2 cellular contexts compared by ENCODE assay signal in the genomic region with DNA sequence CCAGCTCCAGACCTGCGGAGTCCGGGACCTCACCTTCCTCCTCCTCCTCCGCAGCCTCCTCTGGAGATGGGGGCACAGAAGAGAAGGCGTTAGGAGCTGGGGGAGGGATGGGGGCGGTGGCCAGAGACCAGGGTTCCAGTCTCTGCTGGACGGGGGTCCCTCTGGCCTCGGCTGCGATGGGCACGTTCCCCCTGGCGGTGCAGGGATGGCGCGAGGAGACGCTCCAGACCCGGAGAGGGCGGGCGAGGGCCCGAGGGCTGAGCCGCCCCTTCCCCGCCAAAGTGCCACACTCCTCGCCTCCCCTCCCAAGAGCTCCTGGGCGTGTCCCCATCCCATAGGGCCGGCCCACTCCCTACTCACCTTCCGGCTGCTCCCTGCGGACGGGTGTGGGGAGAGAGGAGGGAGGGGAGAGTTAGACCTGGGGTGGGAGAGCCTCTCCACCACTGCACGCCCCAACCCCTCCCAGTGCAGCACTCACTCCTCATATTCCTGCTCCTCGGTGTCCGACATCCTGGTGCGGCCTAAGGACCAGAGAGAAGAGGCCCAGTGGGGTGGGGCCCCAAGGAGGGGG.
TF ChIP-seq lines count a peak whose summit lies in the region.

No MANE protein-coding gene starts in this region.

TF ChIP-seq in A549, 52 proteins besides CTCF, POLR2A, EP300 and RAD21 (continued from another document):
- TF ChIP-seq, protein P1, sequence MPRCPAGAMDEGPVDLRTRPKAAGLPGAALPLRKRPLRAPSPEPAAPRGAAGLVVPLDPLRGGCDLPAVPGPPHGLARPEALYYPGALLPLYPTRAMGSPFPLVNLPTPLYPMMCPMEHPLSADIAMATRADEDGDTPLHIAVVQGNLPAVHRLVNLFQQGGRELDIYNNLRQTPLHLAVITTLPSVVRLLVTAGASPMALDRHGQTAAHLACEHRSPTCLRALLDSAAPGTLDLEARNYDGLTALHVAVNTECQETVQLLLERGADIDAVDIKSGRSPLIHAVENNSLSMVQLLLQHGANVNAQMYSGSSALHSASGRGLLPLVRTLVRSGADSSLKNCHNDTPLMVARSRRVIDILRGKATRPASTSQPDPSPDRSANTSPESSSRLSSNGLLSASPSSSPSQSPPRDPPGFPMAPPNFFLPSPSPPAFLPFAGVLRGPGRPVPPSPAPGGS (IDR thresholded peaks at IDR 0.05), result peak; percentile 45; the same call in 1 of the 3 replicates
- no peak for TF ChIP-seq RFX5 (IDR thresholded peaks at IDR 0.05)
- TF ChIP-seq GATA3 (IDR thresholded peaks at IDR 0.05; ENCODE audit: borderline replicate concordance), result no peak
- TF ChIP-seq JUN (IDR thresholded peaks at IDR 0.05), result peak in 1 of 2 experiments; percentile 57; a peak in 2 of 5 replicates

TF ChIP-seq in HEK293, 187 proteins besides CTCF, POLR2A, EP300 and RAD21 (continues in another document):
- TF ChIP-seq, protein P2, sequence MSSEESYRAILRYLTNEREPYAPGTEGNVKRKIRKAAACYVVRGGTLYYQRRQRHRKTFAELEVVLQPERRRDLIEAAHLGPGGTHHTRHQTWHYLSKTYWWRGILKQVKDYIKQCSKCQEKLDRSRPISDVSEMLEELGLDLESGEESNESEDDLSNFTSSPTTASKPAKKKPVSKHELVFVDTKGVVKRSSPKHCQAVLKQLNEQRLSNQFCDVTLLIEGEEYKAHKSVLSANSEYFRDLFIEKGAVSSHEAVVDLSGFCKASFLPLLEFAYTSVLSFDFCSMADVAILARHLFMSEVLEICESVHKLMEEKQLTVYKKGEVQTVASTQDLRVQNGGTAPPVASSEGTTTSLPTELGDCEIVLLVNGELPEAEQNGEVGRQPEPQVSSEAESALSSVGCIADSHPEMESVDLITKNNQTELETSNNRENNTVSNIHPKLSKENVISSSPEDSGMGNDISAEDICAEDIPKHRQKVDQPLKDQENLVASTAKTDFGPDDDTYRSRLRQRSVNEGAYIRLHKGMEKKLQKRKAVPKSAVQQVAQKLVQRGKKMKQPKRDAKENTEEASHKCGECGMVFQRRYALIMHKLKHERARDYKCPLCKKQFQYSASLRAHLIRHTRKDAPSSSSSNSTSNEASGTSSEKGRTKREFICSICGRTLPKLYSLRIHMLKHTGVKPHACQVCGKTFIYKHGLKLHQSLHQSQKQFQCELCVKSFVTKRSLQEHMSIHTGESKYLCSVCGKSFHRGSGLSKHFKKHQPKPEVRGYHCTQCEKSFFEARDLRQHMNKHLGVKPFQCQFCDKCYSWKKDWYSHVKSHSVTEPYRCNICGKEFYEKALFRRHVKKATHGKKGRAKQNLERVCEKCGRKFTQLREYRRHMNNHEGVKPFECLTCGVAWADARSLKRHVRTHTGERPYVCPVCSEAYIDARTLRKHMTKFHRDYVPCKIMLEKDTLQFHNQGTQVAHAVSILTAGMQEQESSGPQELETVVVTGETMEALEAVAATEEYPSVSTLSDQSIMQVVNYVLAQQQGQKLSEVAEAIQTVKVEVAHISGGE (tag by site-specific recombination; conservative IDR thresholded peaks at IDR 0.05; ENCODE audit: low read depth), result 0 out of 2 replicates have a peak, but pooled peaks have one; percentile 56
- TF ChIP-seq, protein P3, sequence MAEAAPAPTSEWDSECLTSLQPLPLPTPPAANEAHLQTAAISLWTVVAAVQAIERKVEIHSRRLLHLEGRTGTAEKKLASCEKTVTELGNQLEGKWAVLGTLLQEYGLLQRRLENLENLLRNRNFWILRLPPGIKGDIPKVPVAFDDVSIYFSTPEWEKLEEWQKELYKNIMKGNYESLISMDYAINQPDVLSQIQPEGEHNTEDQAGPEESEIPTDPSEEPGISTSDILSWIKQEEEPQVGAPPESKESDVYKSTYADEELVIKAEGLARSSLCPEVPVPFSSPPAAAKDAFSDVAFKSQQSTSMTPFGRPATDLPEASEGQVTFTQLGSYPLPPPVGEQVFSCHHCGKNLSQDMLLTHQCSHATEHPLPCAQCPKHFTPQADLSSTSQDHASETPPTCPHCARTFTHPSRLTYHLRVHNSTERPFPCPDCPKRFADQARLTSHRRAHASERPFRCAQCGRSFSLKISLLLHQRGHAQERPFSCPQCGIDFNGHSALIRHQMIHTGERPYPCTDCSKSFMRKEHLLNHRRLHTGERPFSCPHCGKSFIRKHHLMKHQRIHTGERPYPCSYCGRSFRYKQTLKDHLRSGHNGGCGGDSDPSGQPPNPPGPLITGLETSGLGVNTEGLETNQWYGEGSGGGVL (tag by site-specific recombination; IDR thresholded peaks at IDR 0.05), result peak; percentile 99
- no peak for TF ChIP-seq ZFP37 (tag by site-specific recombination; IDR thresholded peaks at IDR 0.05)
- TF ChIP-seq, protein P4, sequence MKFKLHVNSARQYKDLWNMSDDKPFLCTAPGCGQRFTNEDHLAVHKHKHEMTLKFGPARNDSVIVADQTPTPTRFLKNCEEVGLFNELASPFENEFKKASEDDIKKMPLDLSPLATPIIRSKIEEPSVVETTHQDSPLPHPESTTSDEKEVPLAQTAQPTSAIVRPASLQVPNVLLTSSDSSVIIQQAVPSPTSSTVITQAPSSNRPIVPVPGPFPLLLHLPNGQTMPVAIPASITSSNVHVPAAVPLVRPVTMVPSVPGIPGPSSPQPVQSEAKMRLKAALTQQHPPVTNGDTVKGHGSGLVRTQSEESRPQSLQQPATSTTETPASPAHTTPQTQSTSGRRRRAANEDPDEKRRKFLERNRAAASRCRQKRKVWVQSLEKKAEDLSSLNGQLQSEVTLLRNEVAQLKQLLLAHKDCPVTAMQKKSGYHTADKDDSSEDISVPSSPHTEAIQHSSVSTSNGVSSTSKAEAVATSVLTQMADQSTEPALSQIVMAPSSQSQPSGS (tag by site-specific recombination; IDR thresholded peaks at IDR 0.05; ENCODE audit: low read depth), result no peak
- TF ChIP-seq BCL11A (tag by site-specific recombination; IDR thresholded peaks at IDR 0.05; ENCODE audit: low read depth), result no peak
- TF ChIP-seq, protein P5, sequence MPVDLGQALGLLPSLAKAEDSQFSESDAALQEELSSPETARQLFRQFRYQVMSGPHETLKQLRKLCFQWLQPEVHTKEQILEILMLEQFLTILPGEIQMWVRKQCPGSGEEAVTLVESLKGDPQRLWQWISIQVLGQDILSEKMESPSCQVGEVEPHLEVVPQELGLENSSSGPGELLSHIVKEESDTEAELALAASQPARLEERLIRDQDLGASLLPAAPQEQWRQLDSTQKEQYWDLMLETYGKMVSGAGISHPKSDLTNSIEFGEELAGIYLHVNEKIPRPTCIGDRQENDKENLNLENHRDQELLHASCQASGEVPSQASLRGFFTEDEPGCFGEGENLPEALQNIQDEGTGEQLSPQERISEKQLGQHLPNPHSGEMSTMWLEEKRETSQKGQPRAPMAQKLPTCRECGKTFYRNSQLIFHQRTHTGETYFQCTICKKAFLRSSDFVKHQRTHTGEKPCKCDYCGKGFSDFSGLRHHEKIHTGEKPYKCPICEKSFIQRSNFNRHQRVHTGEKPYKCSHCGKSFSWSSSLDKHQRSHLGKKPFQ (tag by site-specific recombination; IDR thresholded peaks at IDR 0.05), result no peak
- TF ChIP-seq ZNF610 (tag by site-specific recombination; IDR thresholded peaks at IDR 0.05; ENCODE audit: borderline replicate concordance), result no peak
- TF ChIP-seq ZNF155 (tag by site-specific recombination; IDR thresholded peaks at IDR 0.05), result no peak
- TF ChIP-seq, protein P6, sequence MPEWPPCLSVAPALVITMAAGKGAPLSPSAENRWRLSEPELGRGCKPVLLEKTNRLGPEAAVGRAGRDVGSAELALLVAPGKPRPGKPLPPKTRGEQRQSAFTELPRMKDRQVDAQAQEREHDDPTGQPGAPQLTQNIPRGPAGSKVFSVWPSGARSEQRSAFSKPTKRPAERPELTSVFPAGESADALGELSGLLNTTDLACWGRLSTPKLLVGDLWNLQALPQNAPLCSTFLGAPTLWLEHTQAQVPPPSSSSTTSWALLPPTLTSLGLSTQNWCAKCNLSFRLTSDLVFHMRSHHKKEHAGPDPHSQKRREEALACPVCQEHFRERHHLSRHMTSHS (tag by site-specific recombination; IDR thresholded peaks at IDR 0.05), result no peak
- no peak for TF ChIP-seq HOXC10 (CRISPR knock-in tag; IDR thresholded peaks at IDR 0.05)
- TF ChIP-seq ZNF248 (tag by site-specific recombination; IDR thresholded peaks at IDR 0.05), result no peak
- TF ChIP-seq KLF7 (tag by site-specific recombination; IDR thresholded peaks at IDR 0.05; ENCODE audit: borderline replicate concordance), result peak; percentile 84; the same call in 1 of the 2 replicates
- no peak for TF ChIP-seq ZNF16 (tag by site-specific recombination; IDR thresholded peaks at IDR 0.05; ENCODE audit: low read depth)
- no peak for TF ChIP-seq OVOL3 (tag by site-specific recombination; IDR thresholded peaks at IDR 0.05)
- no peak for TF ChIP-seq ZNF2 (tag by site-specific recombination; IDR thresholded peaks at IDR 0.05)
- no peak for TF ChIP-seq ZNF837 (tag by site-specific recombination; IDR thresholded peaks at IDR 0.05)
- TF ChIP-seq ZNF211 (tag by site-specific recombination; IDR thresholded peaks at IDR 0.05; ENCODE audit: low read depth), result no peak
- TF ChIP-seq GLI4 (tag by site-specific recombination; IDR thresholded peaks at IDR 0.05), result no peak
- TF ChIP-seq ZNF175 (tag by site-specific recombination; IDR thresholded peaks at IDR 0.05), result no peak
- TF ChIP-seq ZNF121 (tag by site-specific recombination; IDR thresholded peaks at IDR 0.05), result no peak
- no peak for TF ChIP-seq ZNF768 (tag by site-specific recombination; IDR thresholded peaks at IDR 0.05)
- TF ChIP-seq, protein P7, sequence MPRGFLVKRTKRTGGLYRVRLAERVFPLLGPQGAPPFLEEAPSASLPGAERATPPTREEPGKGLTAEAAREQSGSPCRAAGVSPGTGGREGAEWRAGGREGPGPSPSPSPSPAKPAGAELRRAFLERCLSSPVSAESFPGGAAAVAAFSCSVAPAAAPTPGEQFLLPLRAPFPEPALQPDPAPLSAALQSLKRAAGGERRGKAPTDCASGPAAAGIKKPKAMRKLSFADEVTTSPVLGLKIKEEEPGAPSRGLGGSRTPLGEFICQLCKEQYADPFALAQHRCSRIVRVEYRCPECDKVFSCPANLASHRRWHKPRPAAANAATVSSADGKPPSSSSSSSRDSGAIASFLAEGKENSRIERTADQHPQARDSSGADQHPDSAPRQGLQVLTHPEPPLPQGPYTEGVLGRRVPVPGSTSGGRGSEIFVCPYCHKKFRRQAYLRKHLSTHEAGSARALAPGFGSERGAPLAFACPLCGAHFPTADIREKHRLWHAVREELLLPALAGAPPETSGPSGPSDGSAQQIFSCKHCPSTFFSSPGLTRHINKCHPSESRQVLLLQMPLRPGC (tag by site-specific recombination; IDR thresholded peaks at IDR 0.05), result no peak
- TF ChIP-seq ZNF133 (tag by site-specific recombination; IDR thresholded peaks at IDR 0.05), result no peak
- no peak for TF ChIP-seq ZNF394 (tag by site-specific recombination; IDR thresholded peaks at IDR 0.05; ENCODE audit: borderline replicate concordance)
- TF ChIP-seq ZNF596 (tag by site-specific recombination; IDR thresholded peaks at IDR 0.05), result no peak
- no peak for TF ChIP-seq ZNF157 (tag by site-specific recombination; IDR thresholded peaks at IDR 0.05)
- no peak for TF ChIP-seq ZNF214 (tag by site-specific recombination; IDR thresholded peaks at IDR 0.05; ENCODE audit: borderline replicate concordance)
- peak; percentile 50; the same call in 1 of the 2 replicates for TF ChIP-seq ZBTB20 (tag by site-specific recombination; IDR thresholded peaks at IDR 0.05)
- no peak for TF ChIP-seq ZNF302 (tag by site-specific recombination; IDR thresholded peaks at IDR 0.05; ENCODE audit: low read depth)
- TF ChIP-seq GLI2 (tag by site-specific recombination; IDR thresholded peaks at IDR 0.05; ENCODE audit: borderline replicate concordance, low read depth), result no peak
- TF ChIP-seq ZNF239 (tag by site-specific recombination; IDR thresholded peaks at IDR 0.05), result no peak
- TF ChIP-seq ZFHX2 (tag by site-specific recombination; conservative IDR thresholded peaks at IDR 0.05), result peak; percentile 87
- peak; percentile 97 for TF ChIP-seq KLF1 (tag by site-specific recombination; IDR thresholded peaks at IDR 0.05)
- TF ChIP-seq ZNF792 (tag by site-specific recombination; IDR thresholded peaks at IDR 0.05), result no peak
- no peak for TF ChIP-seq ZNF677 (tag by site-specific recombination; IDR thresholded peaks at IDR 0.05)
- TF ChIP-seq ZNF324 (tag by site-specific recombination; IDR thresholded peaks at IDR 0.05), result no peak
- no peak for TF ChIP-seq ZEB2 (tag by site-specific recombination; IDR thresholded peaks at IDR 0.05)
- no peak for TF ChIP-seq YY1 (tag by site-specific recombination; IDR thresholded peaks at IDR 0.05)
- no peak for TF ChIP-seq ZNF785 (tag by site-specific recombination; IDR thresholded peaks at IDR 0.05)
- no peak for TF ChIP-seq ZNF350 (tag by site-specific recombination; IDR thresholded peaks at IDR 0.05)
- TF ChIP-seq, protein P8, sequence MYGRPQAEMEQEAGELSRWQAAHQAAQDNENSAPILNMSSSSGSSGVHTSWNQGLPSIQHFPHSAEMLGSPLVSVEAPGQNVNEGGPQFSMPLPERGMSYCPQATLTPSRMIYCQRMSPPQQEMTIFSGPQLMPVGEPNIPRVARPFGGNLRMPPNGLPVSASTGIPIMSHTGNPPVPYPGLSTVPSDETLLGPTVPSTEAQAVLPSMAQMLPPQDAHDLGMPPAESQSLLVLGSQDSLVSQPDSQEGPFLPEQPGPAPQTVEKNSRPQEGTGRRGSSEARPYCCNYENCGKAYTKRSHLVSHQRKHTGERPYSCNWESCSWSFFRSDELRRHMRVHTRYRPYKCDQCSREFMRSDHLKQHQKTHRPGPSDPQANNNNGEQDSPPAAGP (tag by site-specific recombination; IDR thresholded peaks at IDR 0.05), result peak; percentile 43; the same call in 1 of the 2 replicates
- TF ChIP-seq ZNF76 (tag by site-specific recombination; IDR thresholded peaks at IDR 0.05; ENCODE audit: borderline replicate concordance, low read depth), result peak; percentile 44; the same call in 1 of the 2 replicates
- TF ChIP-seq ZNF202 (tag by site-specific recombination; IDR thresholded peaks at IDR 0.05; ENCODE audit: borderline replicate concordance), result no peak
- no peak for TF ChIP-seq MYNN (tag by site-specific recombination; IDR thresholded peaks at IDR 0.05; ENCODE audit: borderline replicate concordance)
- TF ChIP-seq ZNF555 (tag by site-specific recombination; conservative IDR thresholded peaks at IDR 0.05), result no peak
- TF ChIP-seq ZBTB21 (tag by site-specific recombination; IDR thresholded peaks at IDR 0.05), result no peak
